ENCODE assay signal across 25 cellular contexts in the genomic region with DNA sequence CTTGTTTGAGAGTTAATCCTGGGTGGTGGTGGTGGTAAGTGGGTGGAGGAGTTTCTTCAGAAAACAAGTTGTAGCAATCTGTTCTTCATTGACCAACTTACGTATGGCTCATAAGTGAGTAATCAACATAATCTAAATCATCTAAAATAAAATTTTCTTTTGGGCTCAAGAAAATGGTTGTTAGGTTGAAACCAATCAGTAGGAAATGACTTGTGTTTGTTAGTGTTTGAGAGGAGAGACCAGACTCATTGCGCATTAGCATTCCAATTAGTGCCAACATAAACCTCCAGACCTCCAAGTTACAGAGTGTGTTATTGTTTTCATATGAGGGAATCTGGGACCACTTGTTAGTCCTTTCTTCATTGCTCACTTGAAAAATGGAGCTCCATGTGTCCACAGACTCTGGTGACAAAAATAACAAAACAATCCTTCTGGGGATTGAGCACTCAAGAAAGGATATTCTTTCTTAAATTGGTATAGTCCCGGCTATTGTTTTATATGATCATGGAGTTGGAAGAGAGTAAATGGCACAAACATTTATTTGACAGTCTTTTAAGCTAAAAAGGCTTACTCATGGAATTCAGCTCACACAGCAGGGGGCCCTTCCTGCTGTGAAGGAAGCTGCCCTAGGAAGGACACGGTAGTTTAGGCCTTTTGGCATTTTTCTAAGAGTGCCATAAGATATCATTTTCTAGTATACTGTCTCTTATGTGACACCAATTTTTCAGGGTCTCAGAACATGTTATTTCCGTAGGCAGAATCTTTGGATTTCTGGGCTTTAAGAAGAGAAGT.
DNase-seq lines count a peak whose midpoint lies in the region; ATAC-seq, FAIRE-seq and TF ChIP-seq lines count a peak whose summit lies in the region.
"Had no signal": no experiment of that assay in that cellular context is flagged by ENCODE, and none has a peak within 500 bp of the region (broad histone marks: within the 10 kb centered on the region; RNA-seq: fewer than 3 reads in every experiment).

No MANE protein-coding gene starts in this region.

- no peak overlapping the region for H3K27ac Mint-ChIP-seq in activated naive CD4-positive, alpha-beta T cell treated with anti-CD3 and anti-CD28 coated beads, Interleukin-2, amount 50 U/mL, for 72 hours
- H3K27ac Mint-ChIP-seq: activated CD8-positive, alpha-beta T cell treated with anti-CD3 and anti-CD28 coated beads for 36 hours; CD4-positive, alpha-beta memory T cell had no signal

- H3K36me3 Mint-ChIP-seq in activated naive CD4-positive, alpha-beta T cell treated with anti-CD3 and anti-CD28 coated beads, Interleukin-2, amount 50 U/mL, for 72 hours = peaks cover 2 to 8% of the 10 kb centered on the region in 2 donors
- H3K36me3 Mint-ChIP-seq: CD4-positive, alpha-beta memory T cell had no signal

- H3K36me3 ChIP-seq in SK-N-MC (ENCODE audit: insufficient read depth, low read length) (no peaks in the 10 kb centered on the region), kidney (ENCODE audit: control insufficient read depth in 1 of 2, insufficient read depth in 2 of 2, low read length in 2 of 2) (no peaks in the 10 kb centered on the region)
- H3K36me3 ChIP-seq: thyroid gland had no signal

- H3K4me3 ChIP-seq in SK-N-MC (no peak overlapping the region), epithelial cell of esophagus (ENCODE audit: low read length) (no peak overlapping the region), kidney (ENCODE audit: low read length in 2 of 2) (no peak overlapping the region)
- H3K4me3 ChIP-seq: dorsolateral prefrontal cortex, thyroid gland had no signal

- peaks cover under 1 to 11% of the 10 kb centered on the region in 2 donors for H3K9me3 Mint-ChIP-seq in activated naive CD4-positive, alpha-beta T cell treated with anti-CD3 and anti-CD28 coated beads, Interleukin-2, amount 50 U/mL, for 72 hours
- H3K9me3 Mint-ChIP-seq: central memory CD8-positive, alpha-beta T cell had no signal

- no peaks in the 10 kb centered on the region for H3K4me1 ChIP-seq in kidney (ENCODE audit: control insufficient read depth in 1 of 2, insufficient read depth in 1 of 2, low read depth in 1 of 2, low read length in 2 of 2)
- H3K4me1 ChIP-seq: thyroid gland had no signal

- H3K9me3 ChIP-seq in SK-N-MC (ENCODE audit: low read depth, low read length) (no peaks in the 10 kb centered on the region), kidney (ENCODE audit: control insufficient read depth in 1 of 2, low read length in 2 of 2) (no peaks in the 10 kb centered on the region)
- H3K9me3 ChIP-seq: thyroid gland had no signal

- no peak for FAIRE-seq in kidney (lab: Jason Lieb, UNC)

- peak overlapping the region; percentile 26; the same call in 1 of the 2 replicates for H3K27ac ChIP-seq in SK-N-MC
- no peak overlapping the region for H3K27ac ChIP-seq in kidney (ENCODE audit: low read depth in 2 of 2, low read length in 2 of 2)
- H3K27ac ChIP-seq: dorsolateral prefrontal cortex, thyroid gland had no signal

- TF ChIP-seq CTCF in epithelial cell of esophagus (IDR thresholded peaks at IDR 0.05; ENCODE audit: insufficient read depth, low read depth, low read length, missing control alignments) (no peak), omental fat pad (IDR thresholded peaks at IDR 0.05) (no peak), kidney (IDR thresholded peaks at IDR 0.05; ENCODE audit: borderline replicate concordance, extremely low read depth, insufficient read depth) (no peak)

- DNase-seq in EL = peak; percentile 58
- DNase-seq in SK-N-MC (ENCODE audit: low read depth, low spot score) = peak; percentile 12
- DNase-seq in epithelial cell of esophagus (ENCODE audit: low read depth) = peak; percentile 2
- peak; percentile 11 for DNase-seq in myocyte (ENCODE audit: low read depth)
- DNase-seq in omental fat pad (ENCODE audit: low spot score) = no peak
- no peak for DNase-seq in NCI-H526 treated with DMSO at 0.1 percent for 48 hours (lab: John Stamatoyannopoulos, UW)
- no peak for DNase-seq in activated naive CD4-positive, alpha-beta T cell treated with anti-CD3 and anti-CD28 coated beads, Interleukin-2, amount 50 U/mL, for 72 hours (ENCODE audit: low spot score in 2 of 2)
- no peak for DNase-seq in kidney
- DNase-seq: activated CD4-positive, CD25-positive, alpha-beta regulatory T cell; activated CD8-positive, alpha-beta T cell treated with anti-CD3 and anti-CD28 coated beads for 36 hours; activated gamma-delta T cell treated with Interleukin-2 at 50 U/mL for 16 hours; CD4-positive, alpha-beta memory T cell; DMS 273 treated with DMSO at 0.1 percent for 48 hours; dorsolateral prefrontal cortex; GF-D8; kidney glomerular epithelial cell; MM.1S; NCI-H1436 treated with DMSO at 0.1 percent for 48 hours; NCI-H510A treated with DMSO at 0.1 percent for 48 hours; RPMI8226; stimulated activated CD4-positive, alpha-beta T cell treated with anti-CD3 and anti-CD28 coated beads, Interleukin-4, amount 100 ng/mL, for 24 hours; stimulated activated naive CD4-positive, alpha-beta T cell treated with Interleukin-2 at 50 U/mL for 16 hours; T-helper 9 cell; thyroid gland had no signal

- intact Hi-C loops in kidney (cut with DNase I) = no loop called here

- no peak for ATAC-seq in omental fat pad (ENCODE audit: low FRiP score)
- no peak for ATAC-seq in activated naive CD4-positive, alpha-beta T cell treated with anti-CD3 and anti-CD28 coated beads, Interleukin-2, amount 50 U/mL, for 72 hours
- ATAC-seq: activated CD8-positive, alpha-beta T cell treated with anti-CD3 and anti-CD28 coated beads for 36 hours had no signal

- H3K9ac ChIP-seq in SK-N-MC (ENCODE audit: insufficient read length) (no peak overlapping the region), kidney (ENCODE audit: low read length in 2 of 2) (no peak overlapping the region)

Comparison
In these comparisons a context has a peak if more than half of its experiments do, and no peak if none do; other contexts are left out.
1. DNase-seq: peak in EL (single experiment), SK-N-MC (single experiment), epithelial cell of esophagus (single experiment) and myocyte (single experiment); none in omental fat pad (single experiment), NCI-H526 treated with DMSO at 0.1 percent for 48 hours (single experiment), activated naive CD4-positive, alpha-beta T cell treated with anti-CD3 and anti-CD28 coated beads, Interleukin-2, amount 50 U/mL, for 72 hours (0 of 2) and kidney (single experiment).